ENCODE assay signal across 15 cellular contexts in the genomic region with DNA sequence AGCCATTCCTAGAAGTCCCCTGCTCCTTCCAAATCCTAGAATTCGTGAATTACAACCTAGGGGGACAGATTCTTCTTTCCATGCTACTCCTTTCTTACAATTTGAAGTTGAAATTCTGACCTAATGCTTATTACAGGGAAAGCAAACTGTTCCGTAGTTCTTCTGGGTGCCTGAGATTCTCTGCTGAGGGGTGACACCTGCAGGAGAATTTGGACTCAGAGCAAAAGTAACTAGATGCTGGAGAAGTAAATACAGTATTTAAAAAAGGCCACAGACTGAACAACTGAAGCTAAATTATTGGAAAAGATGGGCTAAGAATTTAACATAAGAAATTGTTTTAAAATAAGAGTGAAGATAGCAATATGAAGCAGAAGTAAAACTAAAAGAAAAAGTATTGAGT. TPM values are rescaled to one million over a fixed set of nuclear protein-coding genes. Genes with fewer than 3 reads are reported as not detected.
DNase-seq lines count a peak whose midpoint lies in the region; ATAC-seq and TF ChIP-seq lines count a peak whose summit lies in the region.
"Had no signal": no experiment of that assay in that cellular context is flagged by ENCODE, and none has a peak within 500 bp of the region (broad histone marks: within the 10 kb centered on the region; RNA-seq: fewer than 3 reads in every experiment).

No MANE protein-coding gene starts in this region.

- H3K4me3 ChIP-seq in AG04450 (ENCODE audit: low read depth, low read length): no peak overlapping the region
- no peak overlapping the region for H3K4me3 ChIP-seq in CD4-positive, alpha-beta memory T cell (ENCODE audit: low read length in 2 of 2)
- H3K4me3 ChIP-seq in astrocyte of the cerebellum (ENCODE audit: low read depth, low read length): no peak overlapping the region
- H3K4me3 ChIP-seq: BLaER1 treated with 17β-estradiol and CSF1 and Interleukin-3, amounts not matched to agents 10 nM and 100 nM; K562; stomach had no signal

- peak overlapping the region in 5 of 7 donors; percentile 10 to 85 (median 58) for H3K27ac Mint-ChIP-seq in CD4-positive, alpha-beta memory T cell

- H3K9me3 Mint-ChIP-seq in CD4-positive, alpha-beta memory T cell: peaks cover 0 to 8% (median under 1%) of the 10 kb centered on the region in 8 donors

- no peak overlapping the region for H3K4me3 Mint-ChIP-seq in CD4-positive, alpha-beta memory T cell
- H3K4me3 Mint-ChIP-seq: activated CD8-positive, alpha-beta T cell treated with anti-CD3 and anti-CD28 coated beads, Interleukin-2, amount 10 ng/mL, durations not matched to agents 7 days and 5 days had no signal

- CTCF ChIA-PET in AG04450 (lab: Charles Lee): no interaction called here
- CTCF ChIA-PET in CD4-positive, alpha-beta memory T cell (lab: Charles Lee; ENCODE audit: partially characterized antibody): interaction anchor here (1.2 kb wide), 1 partner anchor 300 kb away, joined by 4 read pairs; no protein-coding TSS in a partner anchor

- H3K27me3 ChIP-seq in AG04450 (ENCODE audit: control insufficient read depth, insufficient read depth, low read length): no peaks in the 10 kb centered on the region
- no peaks in the 10 kb centered on the region for H3K27me3 ChIP-seq in CD4-positive, alpha-beta memory T cell (ENCODE audit: insufficient read depth, low read length)
- H3K27me3 ChIP-seq: BLaER1 treated with 17β-estradiol and CSF1 and Interleukin-3, amounts not matched to agents 10 nM and 100 nM; brain microvascular endothelial cell; stomach had no signal

- TF ChIP-seq CTCF in AG04450 (IDR thresholded peaks at IDR 0.05; ENCODE audit: low read depth, low read length) (0 out of 2 replicates have a peak, but pooled peaks have one; percentile 8), astrocyte of the cerebellum (IDR thresholded peaks at IDR 0.05; ENCODE audit: low read depth, low read length, missing control alignments) (peak; percentile 6)

- intact Hi-C loops in CD4-positive, alpha-beta memory T cell (cut with micrococcal nuclease): no loop called here

- peak; percentile 42 for ATAC-seq in left lobe of liver
- ATAC-seq in HG03457 (IDR thresholded peaks at IDR 0.05; ENCODE audit: unreplicated experiment): no peak
- ATAC-seq: activated CD8-positive, alpha-beta T cell treated with anti-CD3 and anti-CD28 coated beads, Interleukin-2, amount 10 ng/mL, durations not matched to agents 7 days and 5 days; K562 had no signal

- H3K36me3 ChIP-seq in CD4-positive, alpha-beta memory T cell (ENCODE audit: insufficient read depth, low read length): peaks cover 19% of the 10 kb centered on the region

- peaks cover 10% of the 10 kb centered on the region for H3K9me3 ChIP-seq in AG04450 (ENCODE audit: control insufficient read depth, insufficient read depth, low read length)
- no peaks in the 10 kb centered on the region for H3K9me3 ChIP-seq in CD4-positive, alpha-beta memory T cell (ENCODE audit: control insufficient read depth in 1 of 2, low read length in 2 of 2)

- H3K4me1 ChIP-seq in CD4-positive, alpha-beta memory T cell (ENCODE audit: insufficient read depth, low read length): peaks cover 2% of the 10 kb centered on the region
- H3K4me1 ChIP-seq: stomach had no signal

- no peak overlapping the region for H3K27ac ChIP-seq in AG04450 (ENCODE audit: low read depth, low read length)
- no peak overlapping the region for H3K27ac ChIP-seq in CD4-positive, alpha-beta memory T cell (ENCODE audit: low read depth, low read length)
- H3K27ac ChIP-seq: BLaER1 treated with 17β-estradiol and CSF1 and Interleukin-3, amounts not matched to agents 10 nM and 100 nM; brain microvascular endothelial cell had no signal

- POLR2A ChIA-PET in AG04450 (lab: Yijun Ruan, JAX): interaction anchor here (0.6 kb wide), 1 partner anchor 17 kb away, joined by 3 read pairs; no protein-coding TSS in a partner anchor
- POLR2A ChIA-PET in CD4-positive, alpha-beta memory T cell (lab: Charles Lee; ENCODE audit: partially characterized antibody): no interaction called here

- H3K36me3 Mint-ChIP-seq in CD4-positive, alpha-beta memory T cell: peaks cover 38 to 48% of the 10 kb centered on the region in 2 donors

- peaks cover 8 to 17% (median 14%) of the 10 kb centered on the region in 4 donors for H3K4me1 Mint-ChIP-seq in CD4-positive, alpha-beta memory T cell

- DNase-seq in AG04450 (ENCODE audit: low read depth, low spot score): no peak
- DNase-seq in CD4-positive, alpha-beta memory T cell: no peak
- DNase-seq in astrocyte of the cerebellum (ENCODE audit: low read depth): no peak
- no peak for DNase-seq in left lobe of liver (ENCODE audit: low spot score)
- no peak for DNase-seq in NCI-H2227 treated with DMSO at 0.1 percent for 48 hours (lab: John Stamatoyannopoulos, UW)
- DNase-seq in NCI-H1092 (lab: John Stamatoyannopoulos, UW): no peak
- no peak for DNase-seq in anterior cingulate cortex (lab: John Stamatoyannopoulos, UW)
- DNase-seq: activated CD8-positive, alpha-beta T cell treated with anti-CD3 and anti-CD28 coated beads, Interleukin-2, amount 10 ng/mL, durations not matched to agents 7 days and 5 days; brain microvascular endothelial cell; midbrain; OCI-M1; stomach had no signal

- H3K27me3 Mint-ChIP-seq in CD4-positive, alpha-beta memory T cell: no peaks in the 10 kb centered on the region

- in situ Hi-C loops in astrocyte of the cerebellum (cut with HindIII; ENCODE audit: low sequenced_read_pairs): loop anchor here (5.0 kb wide), 1 partner anchor 80 kb away; no protein-coding TSS in a partner anchor

RNA-seq across cellular contexts. Expression of gene ACAD9, which starts 37.9 kb away (rescaled TPM):
- 31.0 and 35.2 TPM in 2 replicates for polyA plus RNA-seq in AG04450 (2011; rRNA removed)
- polyA minus RNA-seq in AG04450 (2011; rRNA and poly(A)+ RNA removed): 33.4 and 45.1 TPM in 2 replicates
- total RNA-seq in CD4-positive, alpha-beta memory T cell: 10 to 100 TPM; 54.9 to 62.2 TPM
- 10 to 100 TPM; 12.9 to 20.7 TPM for polyA plus RNA-seq in CD4-positive, alpha-beta memory T cell
- total RNA-seq in left lobe of liver: 30.7 TPM
